Comparison of ENCODE assay signal across 27 cellular contexts in the genomic region with DNA sequence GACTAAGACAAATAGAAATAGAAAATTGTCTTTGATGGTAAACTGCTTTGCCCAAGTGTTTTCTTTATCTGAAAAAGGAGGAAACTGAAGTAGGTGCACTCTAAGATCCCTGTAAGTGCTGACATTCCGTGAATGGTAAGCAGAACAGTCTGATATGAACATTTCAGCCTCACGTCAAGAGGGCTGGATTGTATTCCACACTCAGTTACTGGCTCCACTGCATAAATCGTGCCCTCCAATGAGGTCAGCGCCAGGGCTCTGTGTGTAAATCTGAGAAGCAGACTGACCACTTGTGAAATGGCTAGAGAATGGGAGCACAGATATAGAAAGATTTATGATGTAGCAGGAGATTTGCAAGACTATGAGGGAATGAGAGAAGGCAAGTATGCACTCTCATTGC.
"Had no signal": no experiment of that assay in that cellular context is flagged by ENCODE, and none has a peak within 500 bp of the region (broad histone marks: within the 10 kb centered on the region; RNA-seq: fewer than 3 reads in every experiment).

No MANE protein-coding gene starts in this region.

- H3K27me3 ChIP-seq: neural progenitor cell, ovary, spleen, suprapubic skin, testis, tibial artery, transverse colon had no signal

- H3K27ac ChIP-seq: neural progenitor cell, ovary, parathyroid adenoma, psoas muscle, skin epidermis, spleen, suprapubic skin, testis, tibial artery, transverse colon had no signal

- DNase-seq: naive thymus-derived CD4-positive, alpha-beta T cell; natural killer cell; occipital lobe; ovary; posterior cingulate gyrus; psoas muscle; right cardiac atrium; spleen; stimulated activated CD4-positive, alpha-beta T cell treated with anti-CD3 and anti-CD28 coated beads, Interleukin-12 subunit alpha, Interleukin-12 subunit beta, amount 100 ng/mL, for 4 hours; stimulated activated CD4-positive, alpha-beta T cell treated with anti-CD3 and anti-CD28 coated beads, Interleukin-1b, Interleukin-23, amount 100 ng/mL, for 48 hours; stimulated activated CD4-positive, alpha-beta T cell treated with anti-CD3 and anti-CD28 coated beads, Interleukin-4, amount 100 ng/mL, for 1 hour; stimulated activated CD4-positive, alpha-beta T cell treated with anti-CD3 and anti-CD28 coated beads, Interleukin-4, amount 100 ng/mL, for 4 hours; stimulated activated CD8-positive, alpha-beta memory T cell treated with anti-CD3 and anti-CD28 coated beads, Interleukin-4, amount 100 ng/mL, for 48 hours; stimulated activated naive CD4-positive, alpha-beta T cell; stimulated activated naive CD8-positive, alpha-beta T cell treated with anti-CD3 and anti-CD28 coated beads, Interleukin-15, amount 100 ng/mL, for 72 hours; stimulated activated naive CD8-positive, alpha-beta T cell treated with anti-CD3 and anti-CD28 coated beads, Interleukin-15, Interleukin-2, amounts not matched to agents 100 U/mL and 50 U/mL, for 24 hours; substantia nigra; testis; tibial artery; transverse colon had no signal

- ATAC-seq: naive thymus-derived CD4-positive, alpha-beta T cell; natural killer cell; psoas muscle; right cardiac atrium; sciatic nerve; stimulated activated memory B cell treated with anti-CD40 and anti-IgM and Interleukin-4, amounts not matched to agents 10 μg/mL and 1 μg/mL and 100 μg/mL, for 72 hours; stimulated activated naive CD8-positive, alpha-beta T cell treated with anti-CD3 and anti-CD28 coated beads, Interleukin-15, amount 100 ng/mL, for 72 hours; stimulated activated naive CD8-positive, alpha-beta T cell treated with anti-CD3 and anti-CD28 coated beads, Interleukin-15, Interleukin-2, amounts not matched to agents 100 U/mL and 50 U/mL, for 24 hours had no signal

- H3K9me3 ChIP-seq: ovary, suprapubic skin, testis had no signal

- H3K4me3 ChIP-seq: neural progenitor cell, ovary, psoas muscle, skin epidermis, smooth muscle cell, spleen, suprapubic skin, testis, tibial artery, transverse colon had no signal

- H3K36me3 ChIP-seq: neural progenitor cell, ovary, spleen, suprapubic skin, tibial artery, transverse colon had no signal

- H3K4me1 ChIP-seq: neural progenitor cell, parathyroid adenoma, psoas muscle, spleen, suprapubic skin, testis, tibial artery, transverse colon had no signal
